8 cellular contexts compared by ENCODE assay signal in genomic region chrX:7170903-7171302, GRCh38. TPM values are rescaled to one million over a fixed set of nuclear protein-coding genes. Genes with fewer than 3 reads are reported as not detected.
A peak's percentile ranks its signal among the peaks of the same experiment; 100 is the strongest.
DNase-seq lines count a peak whose midpoint lies in the region; ATAC-seq, FAIRE-seq and TF ChIP-seq lines count a peak whose summit lies in the region.

No MANE protein-coding gene starts in this region.

- H3K27me3 ChIP-seq in PC-3 (ENCODE audit: low read length): no peaks in the 10 kb centered on the region

- no peaks in the 10 kb centered on the region for H3K36me3 ChIP-seq in PC-3 (ENCODE audit: low read depth, low read length)

- ATAC-seq in PC-3 (no peak), GM21423 (IDR thresholded peaks at IDR 0.05; ENCODE audit: unreplicated experiment) (no peak), GM19455 (IDR thresholded peaks at IDR 0.05; ENCODE audit: unreplicated experiment) (no peak)
- ATAC-seq in activated naive CD8-positive, alpha-beta T cell treated with anti-CD3 and anti-CD28 coated beads, Interleukin-2, amount 10 ng/mL, durations not matched to agents 7 days and 5 days (ENCODE audit: low read depth): peak; percentile 39
- peak; percentile 54 to 85 for ATAC-seq in natural killer cell treated with Interleukin-12 subunit alpha and Interleukin-12 subunit beta and Interleukin-15 and Interleukin-18, amount 100 ng/mL, for 72 hours

- FAIRE-seq in frontal cortex (lab: Jason Lieb, UNC): no peak

- no peaks in the 10 kb centered on the region for H3K9me3 ChIP-seq in PC-3 (ENCODE audit: low read length)

- POLR2A ChIA-PET in PC-3 (lab: Charles Lee; ENCODE audit: unreplicated experiment): no interaction called here
- POLR2A ChIA-PET in activated naive CD8-positive, alpha-beta T cell treated with anti-CD3 and anti-CD28 coated beads, Interleukin-2, amount 10 ng/mL, durations not matched to agents 7 days and 5 days (lab: Charles Lee): no interaction called here

- H3K4me1 Mint-ChIP-seq in activated naive CD8-positive, alpha-beta T cell treated with anti-CD3 and anti-CD28 coated beads, Interleukin-2, amount 10 ng/mL, durations not matched to agents 7 days and 5 days: no peaks in the 10 kb centered on the region
- peaks cover 0 to 3% of the 10 kb centered on the region in 2 donors for H3K4me1 Mint-ChIP-seq in natural killer cell treated with Interleukin-12 subunit alpha and Interleukin-12 subunit beta and Interleukin-15 and Interleukin-18, amount 100 ng/mL, for 72 hours (ENCODE audit: low read depth in 2 of 2)

- H3K27ac Mint-ChIP-seq in activated naive CD8-positive, alpha-beta T cell treated with anti-CD3 and anti-CD28 coated beads, Interleukin-2, amount 10 ng/mL, durations not matched to agents 7 days and 5 days: no peak overlapping the region
- H3K27ac Mint-ChIP-seq in natural killer cell treated with Interleukin-12 subunit alpha and Interleukin-12 subunit beta and Interleukin-15 and Interleukin-18, amount 100 ng/mL, for 72 hours: no peak overlapping the region

- H3K4me3 ChIP-seq in PC-3 (ENCODE audit: low read length): no peak overlapping the region

- no peak overlapping the region for H2AFZ ChIP-seq in PC-3 (ENCODE audit: low read length)

- no peak overlapping the region for H3K9ac ChIP-seq in PC-3 (ENCODE audit: low read length)

- no peak overlapping the region for H3K4me3 Mint-ChIP-seq in activated naive CD8-positive, alpha-beta T cell treated with anti-CD3 and anti-CD28 coated beads, Interleukin-2, amount 10 ng/mL, durations not matched to agents 7 days and 5 days
- no peak overlapping the region for H3K4me3 Mint-ChIP-seq in natural killer cell treated with Interleukin-12 subunit alpha and Interleukin-12 subunit beta and Interleukin-15 and Interleukin-18, amount 100 ng/mL, for 72 hours

- no peaks in the 10 kb centered on the region for H3K27me3 Mint-ChIP-seq in activated naive CD8-positive, alpha-beta T cell treated with anti-CD3 and anti-CD28 coated beads, Interleukin-2, amount 10 ng/mL, durations not matched to agents 7 days and 5 days
- H3K27me3 Mint-ChIP-seq in natural killer cell treated with Interleukin-12 subunit alpha and Interleukin-12 subunit beta and Interleukin-15 and Interleukin-18, amount 100 ng/mL, for 72 hours: peaks cover 0 to 2% of the 10 kb centered on the region in 2 donors

- peak; percentile 43 for DNase-seq in PC-3
- DNase-seq in activated naive CD8-positive, alpha-beta T cell treated with anti-CD3 and anti-CD28 coated beads, Interleukin-2, amount 10 ng/mL, durations not matched to agents 7 days and 5 days: peak; percentile 28
- peak; percentile 69 for DNase-seq in natural killer cell treated with Interleukin-12 subunit alpha and Interleukin-12 subunit beta and Interleukin-15 and Interleukin-18, amount 100 ng/mL, for 72 hours (ENCODE audit: low spot score)
- DNase-seq in frontal cortex (ENCODE audit: low spot score in 2 of 2): no peak
- no peak for DNase-seq in inferior parietal cortex (ENCODE audit: extremely low spot score)

- H3K9me2 ChIP-seq in PC-3 (replicated peaks; ENCODE audit: low read length): no peaks in the 10 kb centered on the region

- H3K9me3 Mint-ChIP-seq in activated naive CD8-positive, alpha-beta T cell treated with anti-CD3 and anti-CD28 coated beads, Interleukin-2, amount 10 ng/mL, durations not matched to agents 7 days and 5 days: no peaks in the 10 kb centered on the region
- no peaks in the 10 kb centered on the region for H3K9me3 Mint-ChIP-seq in natural killer cell treated with Interleukin-12 subunit alpha and Interleukin-12 subunit beta and Interleukin-15 and Interleukin-18, amount 100 ng/mL, for 72 hours

- CTCF ChIA-PET in PC-3 (lab: Charles Lee): no interaction called here

- TF ChIP-seq CTCF in GM12873 (IDR thresholded peaks at IDR 0.05; ENCODE audit: insufficient read depth, low read depth, low read length, missing control alignments) (peak; percentile 62), PC-3 (conservative IDR thresholded peaks at IDR 0.05; ENCODE audit: low read depth, low read length) (peak; percentile 59)

- no peak overlapping the region for H3K27ac ChIP-seq in PC-3 (ENCODE audit: low read length)

- no peaks in the 10 kb centered on the region for H3K79me2 ChIP-seq in PC-3 (ENCODE audit: low read length)

- peaks cover 2% of the 10 kb centered on the region for H3K36me3 Mint-ChIP-seq in activated naive CD8-positive, alpha-beta T cell treated with anti-CD3 and anti-CD28 coated beads, Interleukin-2, amount 10 ng/mL, durations not matched to agents 7 days and 5 days
- no peaks in the 10 kb centered on the region for H3K36me3 Mint-ChIP-seq in natural killer cell treated with Interleukin-12 subunit alpha and Interleukin-12 subunit beta and Interleukin-15 and Interleukin-18, amount 100 ng/mL, for 72 hours

- no peaks in the 10 kb centered on the region for H4K20me1 ChIP-seq in PC-3 (ENCODE audit: low read length)

- no peaks in the 10 kb centered on the region for H3K4me1 ChIP-seq in PC-3 (ENCODE audit: insufficient read depth, low read length)

- intact Hi-C loops in PC-3 (cut with micrococcal nuclease): no loop called here

- H3K4me2 ChIP-seq in PC-3 (ENCODE audit: low read length): no peak overlapping the region

- no peaks in the 10 kb centered on the region for H3F3A ChIP-seq in PC-3 (ENCODE audit: low read length, unreplicated experiment)

- no TSS peak for BruUV-seq in PC-3 (replicated peaks; lab: Mats Ljungman, UMichigan)

RNA-seq across cellular contexts. Expression of gene PUDP, which starts 22.9 kb away (rescaled TPM):
- total RNA-seq in PC-3 (2014; rRNA removed): 7.6 and 7.8 TPM in 2 replicates
- 10 to 100 TPM; 13.3 to 14.6 TPM for total RNA-seq in activated naive CD8-positive, alpha-beta T cell treated with anti-CD3 and anti-CD28 coated beads, Interleukin-2, amount 10 ng/mL, durations not matched to agents 7 days and 5 days
- total RNA-seq in natural killer cell treated with Interleukin-12 subunit alpha and Interleukin-12 subunit beta and Interleukin-15 and Interleukin-18, amount 100 ng/mL, for 72 hours: 10 to 100 TPM; 26.4 to 39.0 TPM
- total RNA-seq in frontal cortex: 4.5 TPM

RNA-seq across cellular contexts. Expression of gene STS, which starts 23.4 kb away (rescaled TPM):
- 3.1 and 3.3 TPM in 2 replicates for total RNA-seq in PC-3 (2014; rRNA removed)
- total RNA-seq in activated naive CD8-positive, alpha-beta T cell treated with anti-CD3 and anti-CD28 coated beads, Interleukin-2, amount 10 ng/mL, durations not matched to agents 7 days and 5 days: 1 to 10 TPM; 1.1 to 1.4 TPM
- total RNA-seq in natural killer cell treated with Interleukin-12 subunit alpha and Interleukin-12 subunit beta and Interleukin-15 and Interleukin-18, amount 100 ng/mL, for 72 hours: 1 to 10 TPM; 2.4 to 3.1 TPM
- 2.9 TPM for total RNA-seq in frontal cortex

Comparison
In these comparisons a context has a peak if more than half of its experiments do, and no peak if none do; other contexts are left out.
1. ATAC-seq: peak in activated naive CD8-positive, alpha-beta T cell treated with anti-CD3 and anti-CD28 coated beads, Interleukin-2, amount 10 ng/mL, durations not matched to agents 7 days and 5 days (single experiment) and natural killer cell treated with Interleukin-12 subunit alpha and Interleukin-12 subunit beta and Interleukin-15 and Interleukin-18, amount 100 ng/mL, for 72 hours (2 of 2); none in PC-3 (single experiment), GM21423 (single experiment) and GM19455 (single experiment).
2. DNase-seq: peak in PC-3 (single experiment), activated naive CD8-positive, alpha-beta T cell treated with anti-CD3 and anti-CD28 coated beads, Interleukin-2, amount 10 ng/mL, durations not matched to agents 7 days and 5 days (single experiment) and natural killer cell treated with Interleukin-12 subunit alpha and Interleukin-12 subunit beta and Interleukin-15 and Interleukin-18, amount 100 ng/mL, for 72 hours (single experiment); none in frontal cortex (0 of 2) and inferior parietal cortex (single experiment).